12 cellular contexts compared by ENCODE assay signal in the genomic region with DNA sequence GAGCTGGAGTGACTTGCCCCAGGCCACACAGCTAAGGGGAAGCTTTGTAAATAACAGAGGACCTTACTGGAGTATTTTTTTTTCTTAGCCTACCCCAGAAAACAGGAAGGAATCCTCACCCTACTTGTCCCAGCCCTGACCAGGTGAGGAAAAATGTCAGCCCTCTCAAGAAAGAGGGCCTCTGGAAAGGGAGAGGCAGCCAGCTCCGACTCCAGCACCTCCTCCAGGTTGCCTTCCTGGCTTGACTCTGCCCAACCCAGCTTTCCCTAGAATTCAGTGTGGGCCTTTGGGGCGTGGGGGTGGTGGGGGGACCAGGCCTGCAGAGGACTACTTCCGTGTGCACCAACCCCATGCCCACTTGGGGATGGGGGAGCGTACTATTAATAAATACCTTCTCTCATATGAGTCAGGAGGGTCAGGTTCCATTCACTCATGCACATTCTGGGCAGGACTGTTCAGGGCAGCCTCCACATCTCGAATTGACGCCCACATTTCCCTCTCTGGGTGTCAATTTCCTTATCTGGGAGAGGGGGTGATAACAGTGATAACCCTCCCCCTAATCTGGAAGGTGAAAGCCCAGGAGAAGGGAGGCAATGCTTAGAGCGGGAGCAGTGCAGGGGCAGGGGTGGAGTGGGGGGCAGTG. TPM values are rescaled to one million over a fixed set of nuclear protein-coding genes. Genes with fewer than 3 reads are reported as not detected.
DNase-seq lines count a peak whose midpoint lies in the region; ATAC-seq and TF ChIP-seq lines count a peak whose summit lies in the region.
"Had no signal": no experiment of that assay in that cellular context is flagged by ENCODE, and none has a peak within 500 bp of the region (broad histone marks: within the 10 kb centered on the region; RNA-seq: fewer than 3 reads in every experiment).

No MANE protein-coding gene starts in this region.

- H3K9me3 Mint-ChIP-seq in activated naive CD4-positive, alpha-beta T cell treated with anti-CD3 and anti-CD28 coated beads for 36 hours = no peaks in the 10 kb centered on the region
- H3K9me3 Mint-ChIP-seq in stimulated activated naive CD8-positive, alpha-beta T cell treated with anti-CD3 and anti-CD28 coated beads, Interleukin-15, amount 100 ng/mL, for 72 hours = no peaks in the 10 kb centered on the region

- no peaks in the 10 kb centered on the region for H3K27me3 ChIP-seq in Panc1 (ENCODE audit: control insufficient read depth, insufficient read depth, low read length)
- H3K27me3 ChIP-seq in effector memory CD4-positive, alpha-beta T cell (replicated peaks; ENCODE audit: control insufficient read depth, insufficient read depth, low read length, poor library complexity, severe bottlenecking) = no peaks in the 10 kb centered on the region

- H3K4me1 ChIP-seq in Panc1 (ENCODE audit: control insufficient read depth, insufficient read depth, low read length) = peaks cover 54% of the 10 kb centered on the region
- H3K4me1 ChIP-seq in effector memory CD4-positive, alpha-beta T cell (ENCODE audit: control insufficient read depth, insufficient read depth, low read length, poor library complexity, severe bottlenecking) = peaks cover 86% of the 10 kb centered on the region

- no peak overlapping the region for H3K4me3 ChIP-seq in Panc1 (ENCODE audit: low read depth in 2 of 2, low read length in 2 of 2)
- H3K4me3 ChIP-seq in effector memory CD4-positive, alpha-beta T cell (ENCODE audit: insufficient read depth, low read depth, low read length, poor library complexity, severe bottlenecking) = peak overlapping the region; percentile 50
- H3K4me3 ChIP-seq: coronary artery had no signal

- H3K36me3 ChIP-seq in Panc1 (ENCODE audit: control insufficient read depth, insufficient read depth, low read length) = peaks cover 3% of the 10 kb centered on the region; the same call in 1 of the 2 replicates
- no peaks in the 10 kb centered on the region for H3K36me3 ChIP-seq in effector memory CD4-positive, alpha-beta T cell (ENCODE audit: control insufficient read depth, insufficient read depth, low read length)

- POLR2A ChIA-PET in Panc1 (lab: Charles Lee) = interaction anchor here (0.6 kb wide), 1 partner anchor 19 kb away, joined by 4 read pairs; no protein-coding TSS in a partner anchor

- peak overlapping the region; percentile 17 for H3K27ac ChIP-seq in Panc1 (ENCODE audit: low read length)
- H3K27ac ChIP-seq in effector memory CD4-positive, alpha-beta T cell (ENCODE audit: insufficient read depth, low read length, poor library complexity, severe bottlenecking) = peak overlapping the region; percentile 99
- H3K27ac ChIP-seq: coronary artery, VCaP had no signal

- no peaks in the 10 kb centered on the region for H3K27me3 Mint-ChIP-seq in activated naive CD4-positive, alpha-beta T cell treated with anti-CD3 and anti-CD28 coated beads for 36 hours (ENCODE audit: low read depth)
- H3K27me3 Mint-ChIP-seq in stimulated activated naive CD8-positive, alpha-beta T cell treated with anti-CD3 and anti-CD28 coated beads, Interleukin-15, amount 100 ng/mL, for 72 hours = no peaks in the 10 kb centered on the region

- CTCF ChIA-PET in activated naive CD4-positive, alpha-beta T cell treated with anti-CD3 and anti-CD28 coated beads for 36 hours (lab: Charles Lee) = interaction anchor here (0.6 to 17.1 kb wide), 10 partner anchors 6 to 234 kb away, joined by 3 to 381 read pairs (median 6); a partner anchor contains a TSS
- CTCF ChIA-PET in Panc1 (lab: Charles Lee) = no interaction called here

- H3K36me3 Mint-ChIP-seq in activated naive CD4-positive, alpha-beta T cell treated with anti-CD3 and anti-CD28 coated beads for 36 hours (ENCODE audit: low read depth) = peaks cover 34% of the 10 kb centered on the region

- intact Hi-C loops in activated naive CD4-positive, alpha-beta T cell treated with anti-CD3 and anti-CD28 coated beads for 36 hours (cut with micrococcal nuclease) = loop anchor here (5.0 kb wide), 1 partner anchor 294 kb away; no protein-coding TSS in a partner anchor
- intact Hi-C loops in Panc1 (cut with micrococcal nuclease; ENCODE audit: unreplicated experiment) = no loop called here

- DNase-seq in activated naive CD4-positive, alpha-beta T cell treated with anti-CD3 and anti-CD28 coated beads for 36 hours = no peak
- no peak for DNase-seq in activated naive CD4-positive, alpha-beta T cell treated with anti-CD3 and anti-CD28 coated beads, Interleukin-2, amount 50 U/mL, for 16 hours
- DNase-seq in Panc1 (ENCODE audit: low read depth, low spot score) (no peak), NCI-H1105 treated with DMSO at 0.1 percent for 48 hours (lab: John Stamatoyannopoulos, UW) (no peak), NCI-H345 treated with DMSO at 0.1 percent for 48 hours (lab: John Stamatoyannopoulos, UW; ENCODE audit: unreplicated experiment) (no peak)
- no peak for DNase-seq in effector memory CD4-positive, alpha-beta T cell
- no peak for DNase-seq in stimulated activated naive CD8-positive, alpha-beta T cell treated with anti-CD3 and anti-CD28 coated beads, Interleukin-15, amount 100 ng/mL, for 72 hours
- DNase-seq: NCI-H2171, RPMI8226 had no signal

- TF ChIP-seq CTCF in Panc1 (IDR thresholded peaks at IDR 0.05) = no peak

- peak overlapping the region; percentile 85 for H3K4me3 Mint-ChIP-seq in activated naive CD4-positive, alpha-beta T cell treated with anti-CD3 and anti-CD28 coated beads for 36 hours
- peak overlapping the region; percentile 91 to 92 for H3K4me3 Mint-ChIP-seq in stimulated activated naive CD8-positive, alpha-beta T cell treated with anti-CD3 and anti-CD28 coated beads, Interleukin-15, amount 100 ng/mL, for 72 hours

- no TSS peak for BruUV-seq in Panc1 (replicated peaks; lab: Mats Ljungman, UMichigan)

- H3K9me3 ChIP-seq in Panc1 (ENCODE audit: control insufficient read depth, insufficient read depth, low read depth, low read length) = no peaks in the 10 kb centered on the region
- H3K9me3 ChIP-seq in effector memory CD4-positive, alpha-beta T cell (ENCODE audit: control insufficient read depth, low read length) = no peaks in the 10 kb centered on the region

- ATAC-seq in Panc1 = no peak
- no peak for ATAC-seq in stimulated activated naive CD8-positive, alpha-beta T cell treated with anti-CD3 and anti-CD28 coated beads, Interleukin-15, amount 100 ng/mL, for 72 hours
- no peak for ATAC-seq in GM19455 (IDR thresholded peaks at IDR 0.05; ENCODE audit: unreplicated experiment)

- peaks cover 89% of the 10 kb centered on the region for H3K4me1 Mint-ChIP-seq in activated naive CD4-positive, alpha-beta T cell treated with anti-CD3 and anti-CD28 coated beads for 36 hours (ENCODE audit: low read depth)
- H3K4me1 Mint-ChIP-seq in stimulated activated naive CD8-positive, alpha-beta T cell treated with anti-CD3 and anti-CD28 coated beads, Interleukin-15, amount 100 ng/mL, for 72 hours = peaks cover 92% of the 10 kb centered on the region

- peak overlapping the region; percentile 99 for H3K27ac Mint-ChIP-seq in activated naive CD4-positive, alpha-beta T cell treated with anti-CD3 and anti-CD28 coated beads for 36 hours
- H3K27ac Mint-ChIP-seq in stimulated activated naive CD8-positive, alpha-beta T cell treated with anti-CD3 and anti-CD28 coated beads, Interleukin-15, amount 100 ng/mL, for 72 hours = peak overlapping the region; percentile 64 to 67

- in situ Hi-C loops in Panc1 (cut with HindIII; ENCODE audit: low pct_unique_long_range_greater_than_20kb, low sequenced_read_pairs) = no loop called here

RNA-seq across cellular contexts. Expression of a gene that starts 5.2 kb away (rescaled TPM):
- 10 to 100 TPM; 64.4 to 67.5 TPM for total RNA-seq in activated naive CD4-positive, alpha-beta T cell treated with anti-CD3 and anti-CD28 coated beads for 36 hours
- total RNA-seq in Panc1 (2021; ENCODE audit: unreplicated experiment) = 71.8 TPM
- polyA plus RNA-seq in Panc1 (2012; ENCODE audit: insufficient read length) = 81.8 TPM

RNA-seq across cellular contexts. Expression of a gene that starts 15.5 kb away (rescaled TPM):
- 1 to 10 TPM; 8.2 to 8.3 TPM for total RNA-seq in activated naive CD4-positive, alpha-beta T cell treated with anti-CD3 and anti-CD28 coated beads for 36 hours
- 31.2 TPM for total RNA-seq in Panc1 (2021; ENCODE audit: unreplicated experiment)
- 24.0 TPM for polyA plus RNA-seq in Panc1 (2012; ENCODE audit: insufficient read length)
